Comparison of ENCODE assay signal across 1 cellular context in genomic region chr2:26764078-26764887, GRCh38.
TF ChIP-seq lines count a peak whose summit lies in the region.

Gene SLC35F6, plus strand, starts transcription at chr2:26764284. Its CDS starts 66 bp downstream, at chr2:26764350.

TF ChIP-seq in HepG2, 621 proteins besides CTCF, POLR2A, EP300 and RAD21 (continued from another document and continues in another):
- TF ChIP-seq ZBTB25 (CRISPR knock-in tag; IDR thresholded peaks at IDR 0.05), result 0 out of 2 replicates have a peak, but pooled peaks have one; percentile 16
- 0 out of 2 replicates have a peak, but pooled peaks have one; percentile 81 for TF ChIP-seq ZNF577 (CRISPR knock-in tag; IDR thresholded peaks at IDR 0.05; ENCODE audit: borderline replicate concordance, low read depth)
- no peak for TF ChIP-seq FOXK2 (IDR thresholded peaks at IDR 0.05)
- TF ChIP-seq NRL (CRISPR knock-in tag; IDR thresholded peaks at IDR 0.05; ENCODE audit: borderline replicate concordance), result 0 out of 2 replicates have a peak, but pooled peaks have one; percentile 26
- TF ChIP-seq ZBTB49 (CRISPR knock-in tag; IDR thresholded peaks at IDR 0.05; ENCODE audit: borderline replicate concordance), result no peak
- no peak for TF ChIP-seq NCOR1 (IDR thresholded peaks at IDR 0.05; ENCODE audit: borderline replicate concordance, low read length)
- no peak for TF ChIP-seq ZHX2 (IDR thresholded peaks at IDR 0.05; ENCODE audit: low read depth)
- TF ChIP-seq ZHX2 (CRISPR knock-in tag; IDR thresholded peaks at IDR 0.05; ENCODE audit: borderline replicate concordance), result no peak
- TF ChIP-seq BCL6 (CRISPR knock-in tag; IDR thresholded peaks at IDR 0.05), result peak; percentile 62; the same call in 1 of the 2 replicates
- no peak; the same call in 1 of the 2 replicates for TF ChIP-seq ZNF83 (CRISPR knock-in tag; IDR thresholded peaks at IDR 0.05; ENCODE audit: borderline replicate concordance)
- no peak for TF ChIP-seq ZNF460 (CRISPR knock-in tag; IDR thresholded peaks at IDR 0.05; ENCODE audit: borderline replicate concordance)
- TF ChIP-seq THAP11 (CRISPR knock-in tag; IDR thresholded peaks at IDR 0.05), result peak; percentile 78
- no peak; the same call in 1 of the 2 replicates for TF ChIP-seq ZNF230 (CRISPR knock-in tag; IDR thresholded peaks at IDR 0.05)
- TF ChIP-seq ZKSCAN8 (CRISPR knock-in tag; IDR thresholded peaks at IDR 0.05; ENCODE audit: borderline replicate concordance), result no peak; the same call in 1 of the 2 replicates
- TF ChIP-seq NFE2L1 (CRISPR knock-in tag; IDR thresholded peaks at IDR 0.05; ENCODE audit: borderline replicate concordance), result no peak
- peak; percentile 44 for TF ChIP-seq DRAP1 (CRISPR knock-in tag; IDR thresholded peaks at IDR 0.05)
- no peak for TF ChIP-seq GRHL1 (CRISPR knock-in tag; conservative IDR thresholded peaks at IDR 0.05)
- no peak for TF ChIP-seq MBNL3 (CRISPR knock-in tag; conservative IDR thresholded peaks at IDR 0.05)
- no peak for TF ChIP-seq FLYWCH1 (CRISPR knock-in tag; IDR thresholded peaks at IDR 0.05)
- TF ChIP-seq SP5 (CRISPR knock-in tag; IDR thresholded peaks at IDR 0.05; ENCODE audit: borderline replicate concordance, low read depth), result peak; percentile 63; the same call in 1 of the 2 replicates
- TF ChIP-seq KDM5A (IDR thresholded peaks at IDR 0.05; ENCODE audit: borderline replicate concordance, low read length), result 0 out of 2 replicates have a peak, but pooled peaks have one; percentile 46
- TF ChIP-seq ZNF354B (CRISPR knock-in tag; IDR thresholded peaks at IDR 0.05), result peak; percentile 65; the same call in 1 of the 2 replicates
- no peak for TF ChIP-seq ZNF780A (CRISPR knock-in tag; IDR thresholded peaks at IDR 0.05)
- TF ChIP-seq GPN1 (CRISPR knock-in tag; IDR thresholded peaks at IDR 0.05; ENCODE audit: borderline replicate concordance), result no peak
- peak; percentile 81 for TF ChIP-seq SRSF1 (optimal IDR thresholded peaks at IDR 0.05; ENCODE audit: low read depth, low read length)
- TF ChIP-seq HNF4A (CRISPR knock-in tag; IDR thresholded peaks at IDR 0.05), result no peak
- no peak for TF ChIP-seq ZFP36L2 (CRISPR knock-in tag; IDR thresholded peaks at IDR 0.05)
- TF ChIP-seq ZNF839 (CRISPR knock-in tag; IDR thresholded peaks at IDR 0.05; ENCODE audit: borderline replicate concordance), result no peak
- no peak for TF ChIP-seq MTA3 (CRISPR knock-in tag; IDR thresholded peaks at IDR 0.05)
- no peak for TF ChIP-seq ZNF260 (CRISPR knock-in tag; IDR thresholded peaks at IDR 0.05; ENCODE audit: borderline replicate concordance, low read depth)
- TF ChIP-seq ESRRA (CRISPR knock-in tag; IDR thresholded peaks at IDR 0.05; ENCODE audit: low read depth), result peak; percentile 21; the same call in 1 of the 2 replicates
- no peak for TF ChIP-seq TCF12 (IDR thresholded peaks at IDR 0.05)
- TF ChIP-seq TCF12 (CRISPR knock-in tag; IDR thresholded peaks at IDR 0.05), result no peak
- peak; percentile 47; the same call in 1 of the 2 replicates for TF ChIP-seq ZBTB44 (CRISPR knock-in tag; IDR thresholded peaks at IDR 0.05)
- TF ChIP-seq ZNF580 (CRISPR knock-in tag; IDR thresholded peaks at IDR 0.05; ENCODE audit: borderline replicate concordance, low read depth), result no peak; the same call in 1 of the 2 replicates
- TF ChIP-seq SMAD3 (CRISPR knock-in tag; IDR thresholded peaks at IDR 0.05), result peak; percentile 64; the same call in 1 of the 2 replicates
- no peak; the same call in 1 of the 2 replicates for TF ChIP-seq ZNF691 (CRISPR knock-in tag; IDR thresholded peaks at IDR 0.05; ENCODE audit: borderline replicate concordance, low read depth)
- TF ChIP-seq SMARCC2 (IDR thresholded peaks at IDR 0.05), result no peak
- peak; percentile 32; the same call in 1 of the 2 replicates for TF ChIP-seq ZNF292 (CRISPR knock-in tag; IDR thresholded peaks at IDR 0.05; ENCODE audit: borderline replicate concordance, low read depth)
- TF ChIP-seq NFRKB (IDR thresholded peaks at IDR 0.05), result no peak
- TF ChIP-seq NCOA5 (CRISPR knock-in tag; IDR thresholded peaks at IDR 0.05), result no peak
- TF ChIP-seq KLF11 (CRISPR knock-in tag; IDR thresholded peaks at IDR 0.05), result no peak
- TF ChIP-seq ZSCAN9 (CRISPR knock-in tag; IDR thresholded peaks at IDR 0.05; ENCODE audit: borderline replicate concordance), result no peak
- peak; percentile 30; the same call in 1 of the 2 replicates for TF ChIP-seq TOE1 (CRISPR knock-in tag; IDR thresholded peaks at IDR 0.05)
- TF ChIP-seq KMT2A (CRISPR knock-in tag; IDR thresholded peaks at IDR 0.05), result peak; percentile 91
- TF ChIP-seq BCL3 (CRISPR knock-in tag; IDR thresholded peaks at IDR 0.05), result peak; percentile 91
- TF ChIP-seq TEAD2 (CRISPR knock-in tag; IDR thresholded peaks at IDR 0.05), result no peak
- peak; percentile 79 for TF ChIP-seq RXRA (CRISPR knock-in tag; IDR thresholded peaks at IDR 0.05)
- no peak for TF ChIP-seq ZBTB1 (CRISPR knock-in tag; IDR thresholded peaks at IDR 0.05; ENCODE audit: borderline replicate concordance)
- TF ChIP-seq SAFB2 (CRISPR knock-in tag; IDR thresholded peaks at IDR 0.05; ENCODE audit: borderline replicate concordance, low read depth), result no peak; the same call in 1 of the 2 replicates
- TF ChIP-seq KDM3A (CRISPR knock-in tag; IDR thresholded peaks at IDR 0.05; ENCODE audit: low read depth), result no peak; the same call in 1 of the 2 replicates
